ENCODE assay signal across 12 cellular contexts in genomic region chr6:149059557-149059956, GRCh38.
DNase-seq lines count a peak whose midpoint lies in the region; ATAC-seq and TF ChIP-seq lines count a peak whose summit lies in the region.
"Had no signal": no experiment of that assay in that cellular context is flagged by ENCODE, and none has a peak within 500 bp of the region (broad histone marks: within the 10 kb centered on the region; RNA-seq: fewer than 3 reads in every experiment).

No MANE protein-coding gene starts in this region.

- no peaks in the 10 kb centered on the region for H3K36me3 Mint-ChIP-seq in CD4-positive, alpha-beta memory T cell
- H3K36me3 Mint-ChIP-seq in activated naive CD8-positive, alpha-beta T cell treated with anti-CD3 and anti-CD28 coated beads, Interleukin-2, amount 50 U/mL, for 24 hours (ENCODE audit: low read depth), result no peaks in the 10 kb centered on the region
- H3K36me3 Mint-ChIP-seq in nephron (ENCODE audit: low read depth) (no peaks in the 10 kb centered on the region), endothelial cell (ENCODE audit: low read depth, unreplicated experiment) (no peaks in the 10 kb centered on the region)
- H3K36me3 Mint-ChIP-seq: naive B cell had no signal

- H3K4me1 ChIP-seq in CD4-positive, alpha-beta memory T cell (ENCODE audit: insufficient read depth, low read length), result peaks cover 43% of the 10 kb centered on the region
- H3K4me1 ChIP-seq in upper lobe of left lung, result peaks cover 3 to 16% (median 12%) of the 10 kb centered on the region in 4 donors
- H3K4me1 ChIP-seq: gastrocnemius medialis had no signal

- peak overlapping the region; percentile 39 to 96 (median 93) for H3K27ac Mint-ChIP-seq in CD4-positive, alpha-beta memory T cell
- H3K27ac Mint-ChIP-seq in activated naive CD8-positive, alpha-beta T cell treated with anti-CD3 and anti-CD28 coated beads, Interleukin-2, amount 50 U/mL, for 24 hours, result peak overlapping the region; percentile 83
- peak overlapping the region; percentile 80 to 94 (median 93) for H3K27ac Mint-ChIP-seq in nephron
- no peak overlapping the region for H3K27ac Mint-ChIP-seq in endothelial cell (ENCODE audit: unreplicated experiment)

- no peaks in the 10 kb centered on the region for H3K9me3 ChIP-seq in CD4-positive, alpha-beta memory T cell (ENCODE audit: control insufficient read depth in 1 of 2, low read length in 2 of 2)
- H3K9me3 ChIP-seq in KOPT-K1 (ENCODE audit: insufficient read depth, low read length, poor library complexity, severe bottlenecking) (no peaks in the 10 kb centered on the region), upper lobe of left lung (no peaks in the 10 kb centered on the region)
- H3K9me3 ChIP-seq: gastrocnemius medialis, thoracic aorta had no signal

- peak overlapping the region in 6 of 8 donors; percentile 32 to 87 (median 62) for H3K4me3 Mint-ChIP-seq in CD4-positive, alpha-beta memory T cell
- peak overlapping the region; percentile 63 for H3K4me3 Mint-ChIP-seq in activated naive CD8-positive, alpha-beta T cell treated with anti-CD3 and anti-CD28 coated beads, Interleukin-2, amount 50 U/mL, for 24 hours
- H3K4me3 Mint-ChIP-seq in nephron (peak overlapping the region in 2 of 3 experiments; percentile 0 to 16), endothelial cell (ENCODE audit: unreplicated experiment) (no peak overlapping the region)

- no peak for ATAC-seq in activated naive CD8-positive, alpha-beta T cell treated with anti-CD3 and anti-CD28 coated beads, Interleukin-2, amount 50 U/mL, for 24 hours
- ATAC-seq in upper lobe of left lung (ENCODE audit: low FRiP score in 2 of 2) (no peak), HG03097 (IDR thresholded peaks at IDR 0.05; ENCODE audit: low FRiP score, unreplicated experiment) (no peak)
- ATAC-seq: gastrocnemius medialis had no signal

- H3K4me1 Mint-ChIP-seq in CD4-positive, alpha-beta memory T cell, result peaks cover 26 to 54% (median 36%) of the 10 kb centered on the region in 4 donors
- peaks cover 48% of the 10 kb centered on the region for H3K4me1 Mint-ChIP-seq in activated naive CD8-positive, alpha-beta T cell treated with anti-CD3 and anti-CD28 coated beads, Interleukin-2, amount 50 U/mL, for 24 hours
- peaks cover 68% of the 10 kb centered on the region for H3K4me1 Mint-ChIP-seq in nephron
- peaks cover 7% of the 10 kb centered on the region for H3K4me1 Mint-ChIP-seq in endothelial cell (ENCODE audit: unreplicated experiment)

- no peak for TF ChIP-seq POLR2A in upper lobe of left lung (IDR thresholded peaks at IDR 0.05)

- POLR2A ChIA-PET in CD4-positive, alpha-beta memory T cell (lab: Charles Lee; ENCODE audit: partially characterized antibody), result interaction anchor here (1.4 to 10.4 kb wide), 3 partner anchors 12 to 153 kb away, joined by 3 to 118 read pairs (median 4); no protein-coding TSS in a partner anchor

- no peaks in the 10 kb centered on the region for H3K27me3 ChIP-seq in CD4-positive, alpha-beta memory T cell (ENCODE audit: insufficient read depth, low read length)
- H3K27me3 ChIP-seq in upper lobe of left lung, result no peaks in the 10 kb centered on the region
- H3K27me3 ChIP-seq: gastrocnemius medialis had no signal

- WGBS in upper lobe of left lung, 2 donors, result 90 to 91% methylated on average over 7 of the region's 7 CpGs

- no peak for DNase-seq in CD4-positive, alpha-beta memory T cell
- no peak for DNase-seq in activated naive CD8-positive, alpha-beta T cell treated with anti-CD3 and anti-CD28 coated beads, Interleukin-2, amount 50 U/mL, for 24 hours
- DNase-seq in endothelial cell (ENCODE audit: low spot score) (no peak), upper lobe of left lung (no peak)
- DNase-seq: anterior cingulate cortex, gastrocnemius medialis, NCI-H2171 treated with DMSO at 0.1 percent for 48 hours had no signal

- intact Hi-C loops in CD4-positive, alpha-beta memory T cell (cut with micrococcal nuclease), result no loop called here

- no peaks in the 10 kb centered on the region for H3K36me3 ChIP-seq in CD4-positive, alpha-beta memory T cell (ENCODE audit: insufficient read depth, low read length)
- H3K36me3 ChIP-seq in KOPT-K1 (ENCODE audit: insufficient read depth, low read length), result no peaks in the 10 kb centered on the region
- no peaks in the 10 kb centered on the region for H3K36me3 ChIP-seq in upper lobe of left lung
- H3K36me3 ChIP-seq: gastrocnemius medialis, thoracic aorta had no signal

- no peak overlapping the region for H3K27ac ChIP-seq in CD4-positive, alpha-beta memory T cell (ENCODE audit: low read depth, low read length)
- H3K27ac ChIP-seq in KOPT-K1 (ENCODE audit: low read depth, low read length, poor library complexity, severe bottlenecking), result peak overlapping the region; percentile 92
- H3K27ac ChIP-seq in upper lobe of left lung, result no peak overlapping the region
- H3K27ac ChIP-seq: gastrocnemius medialis, thoracic aorta had no signal

- no peak overlapping the region for H3K4me3 ChIP-seq in CD4-positive, alpha-beta memory T cell (ENCODE audit: low read length in 2 of 2)
- H3K4me3 ChIP-seq in upper lobe of left lung, result no peak overlapping the region
- H3K4me3 ChIP-seq: gastrocnemius medialis, thoracic aorta had no signal

- no peaks in the 10 kb centered on the region for H3K27me3 Mint-ChIP-seq in CD4-positive, alpha-beta memory T cell
- H3K27me3 Mint-ChIP-seq in activated naive CD8-positive, alpha-beta T cell treated with anti-CD3 and anti-CD28 coated beads, Interleukin-2, amount 50 U/mL, for 24 hours, result no peaks in the 10 kb centered on the region
- H3K27me3 Mint-ChIP-seq in nephron (ENCODE audit: low read depth) (no peaks in the 10 kb centered on the region), endothelial cell (ENCODE audit: unreplicated experiment) (no peaks in the 10 kb centered on the region)
- H3K27me3 Mint-ChIP-seq: naive B cell had no signal

- no peak for TF ChIP-seq EP300 in upper lobe of left lung (IDR thresholded peaks at IDR 0.05)

- no peaks in the 10 kb centered on the region for H3K9me3 Mint-ChIP-seq in CD4-positive, alpha-beta memory T cell
- H3K9me3 Mint-ChIP-seq in activated naive CD8-positive, alpha-beta T cell treated with anti-CD3 and anti-CD28 coated beads, Interleukin-2, amount 50 U/mL, for 24 hours, result no peaks in the 10 kb centered on the region
- no peaks in the 10 kb centered on the region for H3K9me3 Mint-ChIP-seq in nephron
- no peaks in the 10 kb centered on the region for H3K9me3 Mint-ChIP-seq in endothelial cell (ENCODE audit: unreplicated experiment)
- H3K9me3 Mint-ChIP-seq: naive B cell had no signal

- CTCF ChIA-PET in CD4-positive, alpha-beta memory T cell (lab: Charles Lee; ENCODE audit: partially characterized antibody), result interaction anchor here (1.3 to 3.2 kb wide), 2 partner anchors 14 to 372 kb away, joined by 5 to 15 read pairs; no protein-coding TSS in a partner anchor

- TF ChIP-seq CTCF in nephron (IDR thresholded peaks at IDR 0.05; ENCODE audit: unreplicated experiment in 3 of 3) (no peak), endothelial cell (IDR thresholded peaks at IDR 0.05; ENCODE audit: unreplicated experiment) (no peak), upper lobe of left lung (IDR thresholded peaks at IDR 0.05) (no peak)
